16 cellular contexts compared by ENCODE assay signal in genomic region chr6:40695114-40695513, GRCh38.
A peak's percentile ranks its signal among the peaks of the same experiment; 100 is the strongest.
DNase-seq lines count a peak whose midpoint lies in the region; ATAC-seq and TF ChIP-seq lines count a peak whose summit lies in the region.
"Had no signal": no experiment of that assay in that cellular context is flagged by ENCODE, and none has a peak within 500 bp of the region (broad histone marks: within the 10 kb centered on the region; RNA-seq: fewer than 3 reads in every experiment).

No MANE protein-coding gene starts in this region.

- peaks cover 4% of the 10 kb centered on the region for H3K4me1 Mint-ChIP-seq in progenitor cell of endocrine pancreas (ENCODE audit: low read depth)
- H3K4me1 Mint-ChIP-seq: activated CD8-positive, alpha-beta memory T cell treated with anti-CD3 and anti-CD28 coated beads, Interleukin-2, amount 10 ng/mL, durations not matched to agents 7 days and 5 days; activated naive CD8-positive, alpha-beta T cell treated with anti-CD3 and anti-CD28 coated beads for 36 hours had no signal

- H3K27me3 Mint-ChIP-seq in progenitor cell of endocrine pancreas, result peaks cover 6% of the 10 kb centered on the region
- H3K27me3 Mint-ChIP-seq: activated naive CD8-positive, alpha-beta T cell treated with anti-CD3 and anti-CD28 coated beads for 36 hours had no signal

- H3K4me3 Mint-ChIP-seq in progenitor cell of endocrine pancreas (ENCODE audit: low read depth), result no peak overlapping the region
- H3K4me3 Mint-ChIP-seq: activated CD8-positive, alpha-beta memory T cell treated with anti-CD3 and anti-CD28 coated beads, Interleukin-2, amount 10 ng/mL, durations not matched to agents 7 days and 5 days; activated naive CD8-positive, alpha-beta T cell treated with anti-CD3 and anti-CD28 coated beads for 36 hours had no signal

- DNase-seq in NCI-H748 (lab: John Stamatoyannopoulos, UW; ENCODE audit: unreplicated experiment) (peak; percentile 17), NCI-H748 treated with DMSO at 0.1 percent for 48 hours (lab: John Stamatoyannopoulos, UW) (no peak), NCI-H2196 treated with DMSO at 0.1 percent for 48 hours (lab: John Stamatoyannopoulos, UW; ENCODE audit: unreplicated experiment) (peak; percentile 37), amniotic epithelial cell (ENCODE audit: low read depth) (peak; percentile 4), progenitor cell of endocrine pancreas (ENCODE audit: low spot score, unreplicated experiment) (no peak), G401 (ENCODE audit: low spot score) (no peak), islet precursor cell (no peak)
- DNase-seq: activated CD8-positive, alpha-beta memory T cell treated with anti-CD3 and anti-CD28 coated beads, Interleukin-2, amount 10 ng/mL, durations not matched to agents 7 days and 5 days; activated naive CD8-positive, alpha-beta T cell treated with anti-CD3 and anti-CD28 coated beads for 36 hours; hypothalamus; mammary epithelial cell; NCI-H187 treated with DMSO at 0.1 percent for 48 hours; Peyer's patch; posterior cingulate gyrus; stimulated activated CD4-positive, alpha-beta T cell treated with anti-CD3 and anti-CD28 coated beads, Interleukin-15, amount 100 ng/mL, for 24 hours had no signal

- no peaks in the 10 kb centered on the region for H3K36me3 Mint-ChIP-seq in progenitor cell of endocrine pancreas (ENCODE audit: insufficient read depth)
- H3K36me3 Mint-ChIP-seq: activated CD8-positive, alpha-beta memory T cell treated with anti-CD3 and anti-CD28 coated beads, Interleukin-2, amount 10 ng/mL, durations not matched to agents 7 days and 5 days; activated naive CD8-positive, alpha-beta T cell treated with anti-CD3 and anti-CD28 coated beads for 36 hours had no signal

- no peak for ATAC-seq in HG02938 (IDR thresholded peaks at IDR 0.05; ENCODE audit: unreplicated experiment)
- ATAC-seq: activated CD8-positive, alpha-beta memory T cell treated with anti-CD3 and anti-CD28 coated beads, Interleukin-2, amount 10 ng/mL, durations not matched to agents 7 days and 5 days had no signal

- peak overlapping the region; percentile 3 for H3K27ac Mint-ChIP-seq in progenitor cell of endocrine pancreas
- H3K27ac Mint-ChIP-seq: activated CD8-positive, alpha-beta memory T cell treated with anti-CD3 and anti-CD28 coated beads, Interleukin-2, amount 10 ng/mL, durations not matched to agents 7 days and 5 days; activated naive CD8-positive, alpha-beta T cell treated with anti-CD3 and anti-CD28 coated beads for 36 hours had no signal

- H3K9me3 Mint-ChIP-seq in progenitor cell of endocrine pancreas (ENCODE audit: low read depth), result no peaks in the 10 kb centered on the region
- H3K9me3 Mint-ChIP-seq: activated naive CD8-positive, alpha-beta T cell treated with anti-CD3 and anti-CD28 coated beads for 36 hours had no signal

- in situ Hi-C loops in G401 (cut with HindIII; ENCODE audit: low sequenced_read_pairs), result no loop called here

- TF ChIP-seq CTCF in progenitor cell of endocrine pancreas (IDR thresholded peaks at IDR 0.05; ENCODE audit: unreplicated experiment), result no peak

Comparison
In these comparisons a context has a peak if more than half of its experiments do, and no peak if none do; other contexts are left out.
1. DNase-seq: peak in NCI-H748 (single experiment), NCI-H2196 treated with DMSO at 0.1 percent for 48 hours (single experiment) and amniotic epithelial cell (single experiment); none in NCI-H748 treated with DMSO at 0.1 percent for 48 hours (single experiment), progenitor cell of endocrine pancreas (single experiment), G401 (single experiment) and islet precursor cell (single experiment).